In the genomic region with DNA sequence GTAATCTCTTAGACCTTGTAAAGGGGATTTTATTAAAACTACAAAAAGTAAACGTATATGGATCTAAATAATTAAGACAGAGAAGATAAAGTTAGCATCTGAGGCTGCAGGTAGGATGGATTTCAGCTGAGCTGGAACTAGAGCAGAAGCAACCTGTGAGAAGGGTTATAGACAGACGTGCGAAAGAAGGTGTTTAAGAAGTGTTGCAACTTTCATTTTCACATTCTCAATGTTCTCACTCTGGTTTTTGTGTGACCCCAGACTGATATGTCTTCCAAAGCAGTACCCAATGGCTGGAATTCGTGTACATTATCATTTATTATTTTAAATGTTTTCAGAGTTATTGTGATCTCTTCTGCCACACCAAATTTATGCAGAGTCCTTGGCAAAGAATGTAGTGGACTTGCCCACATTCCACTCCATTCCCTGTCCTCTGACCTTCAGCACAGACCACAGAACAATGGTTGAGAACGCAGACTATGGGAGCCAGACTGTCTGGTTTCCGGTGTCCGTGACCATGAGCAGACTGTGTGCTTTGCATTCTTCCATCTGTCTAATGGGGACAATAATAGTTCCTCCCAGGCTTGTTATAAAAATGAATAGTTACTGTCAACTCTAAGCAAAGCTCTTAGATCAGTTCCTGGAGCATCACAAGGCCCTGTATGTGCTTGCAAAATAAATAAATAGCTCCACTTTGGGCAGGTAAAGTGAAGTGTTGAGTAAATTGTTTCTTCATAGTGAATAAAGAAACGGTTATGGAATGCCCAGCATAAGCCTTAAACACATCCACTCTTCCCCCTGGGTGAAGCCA, we compare ENCODE assay signal across 10 cellular contexts.
DNase-seq lines count a peak whose midpoint lies in the region; ATAC-seq, FAIRE-seq and TF ChIP-seq lines count a peak whose summit lies in the region.
"Had no signal": no experiment of that assay in that cellular context is flagged by ENCODE, and none has a peak within 500 bp of the region (broad histone marks: within the 10 kb centered on the region; RNA-seq: fewer than 3 reads in every experiment).

No MANE protein-coding gene starts in this region.

- H3K27ac Mint-ChIP-seq in activated naive CD4-positive, alpha-beta T cell treated with anti-CD3 and anti-CD28 coated beads, Interleukin-2, amount 50 U/mL, for 72 hours = peak overlapping the region in 1 of 2 donors; percentile 16
- H3K27ac Mint-ChIP-seq in osteocyte (ENCODE audit: unreplicated experiment) = no peak overlapping the region
- H3K27ac Mint-ChIP-seq: brain had no signal

- FAIRE-seq in urothelium cell line (lab: Jason Lieb, UNC) = no peak

- TF ChIP-seq CTCF in osteocyte (IDR thresholded peaks at IDR 0.05) = no peak

- ATAC-seq in activated naive CD4-positive, alpha-beta T cell treated with anti-CD3 and anti-CD28 coated beads, Interleukin-2, amount 50 U/mL, for 72 hours = peak; percentile 42 to 54
- peak; percentile 51 for ATAC-seq in HG02981 (IDR thresholded peaks at IDR 0.05; ENCODE audit: unreplicated experiment)

- no peaks in the 10 kb centered on the region for H3K4me1 Mint-ChIP-seq in osteocyte (ENCODE audit: unreplicated experiment)
- H3K4me1 Mint-ChIP-seq: brain had no signal

- H3K27me3 Mint-ChIP-seq in osteocyte (ENCODE audit: unreplicated experiment) = no peaks in the 10 kb centered on the region

- H3K4me3 Mint-ChIP-seq in osteocyte (ENCODE audit: unreplicated experiment) = no peak overlapping the region
- H3K4me3 Mint-ChIP-seq: brain had no signal

- peaks cover 13 to 49% of the 10 kb centered on the region in 2 donors for H3K36me3 Mint-ChIP-seq in activated naive CD4-positive, alpha-beta T cell treated with anti-CD3 and anti-CD28 coated beads, Interleukin-2, amount 50 U/mL, for 72 hours
- no peaks in the 10 kb centered on the region for H3K36me3 Mint-ChIP-seq in osteocyte (ENCODE audit: unreplicated experiment)
- H3K36me3 Mint-ChIP-seq: brain had no signal

- peaks cover 12 to 34% of the 10 kb centered on the region in 2 donors for H3K9me3 Mint-ChIP-seq in activated naive CD4-positive, alpha-beta T cell treated with anti-CD3 and anti-CD28 coated beads, Interleukin-2, amount 50 U/mL, for 72 hours
- H3K9me3 Mint-ChIP-seq in osteocyte (ENCODE audit: unreplicated experiment) = peaks cover 34% of the 10 kb centered on the region
- H3K9me3 Mint-ChIP-seq: brain had no signal

- DNase-seq in activated naive CD4-positive, alpha-beta T cell treated with anti-CD3 and anti-CD28 coated beads, Interleukin-2, amount 50 U/mL, for 72 hours (ENCODE audit: low spot score in 2 of 2) = no peak
- DNase-seq in activated naive CD4-positive, alpha-beta T cell treated with Interleukin-2 at 50 U/mL for 16 hours = no peak
- DNase-seq in RPMI8226 = peak; percentile 64
- DNase-seq in urothelium cell line (ENCODE audit: low spot score) = peak; percentile 16
- no peak for DNase-seq in osteocyte (ENCODE audit: extremely low spot score, unreplicated experiment)
- DNase-seq in cerebellar nuclear complex (lab: John Stamatoyannopoulos, UW) = no peak
- no peak for DNase-seq in stimulated activated CD4-positive, alpha-beta T cell treated with anti-CD3 and anti-CD28 coated beads, Interleukin-15, amount 100 ng/mL, for 24 hours
- DNase-seq: NCI-H1048 had no signal

Comparison
In these comparisons a context has a peak if more than half of its experiments do, and no peak if none do; other contexts are left out.
1. DNase-seq: peak in RPMI8226 (single experiment) and urothelium cell line (single experiment); none in activated naive CD4-positive, alpha-beta T cell treated with anti-CD3 and anti-CD28 coated beads, Interleukin-2, amount 50 U/mL, for 72 hours (0 of 2), activated naive CD4-positive, alpha-beta T cell treated with Interleukin-2 at 50 U/mL for 16 hours (single experiment), osteocyte (single experiment), cerebellar nuclear complex (0 of 2) and stimulated activated CD4-positive, alpha-beta T cell treated with anti-CD3 and anti-CD28 coated beads, Interleukin-15, amount 100 ng/mL, for 24 hours (single experiment).